8 cellular contexts compared by ENCODE assay signal in the genomic region with DNA sequence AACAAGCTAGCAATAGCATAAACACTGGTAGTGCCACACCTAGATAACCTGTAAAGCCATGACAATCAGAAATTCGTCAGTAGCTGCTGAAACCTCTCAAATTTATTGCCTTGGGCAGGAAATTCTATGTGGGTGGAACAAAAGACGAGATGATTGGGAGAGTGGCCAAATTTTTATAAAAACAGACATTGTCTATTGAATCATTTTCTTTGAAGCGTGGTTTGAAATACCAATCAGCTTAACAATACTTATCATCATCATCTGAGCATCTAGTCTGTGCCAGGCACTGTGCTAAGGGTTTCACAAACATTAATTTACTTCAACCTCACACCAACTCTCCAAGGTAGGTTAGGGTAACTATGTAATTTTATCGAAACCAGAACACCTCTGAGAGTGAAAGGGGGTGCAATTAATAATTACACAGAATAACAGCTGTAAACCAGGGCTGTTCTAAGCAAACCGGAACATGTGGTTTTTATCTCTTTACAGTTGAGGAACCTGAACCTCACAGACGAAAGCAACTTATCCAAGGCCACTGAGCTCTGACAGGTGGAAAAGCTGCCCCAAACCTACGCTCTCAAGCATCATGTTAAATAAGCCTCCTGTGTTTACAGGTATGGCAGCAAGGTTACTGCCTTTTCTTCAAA. TPM values are rescaled to one million over a fixed set of nuclear protein-coding genes. Genes with fewer than 3 reads are reported as not detected.
DNase-seq lines count a peak whose midpoint lies in the region; ATAC-seq and TF ChIP-seq lines count a peak whose summit lies in the region.

No MANE protein-coding gene starts in this region.

- no peak for TF ChIP-seq CTCF in WTC11 (IDR thresholded peaks at IDR 0.05)

- CTCF ChIA-PET in activated CD4-positive, alpha-beta T cell treated with anti-CD3 and anti-CD28 coated beads for 36 hours (lab: Charles Lee): interaction anchor here (0.6 to 1.4 kb wide), 10 partner anchors 14 to 65 kb away, joined by 3 to 9 read pairs (median 4); no protein-coding TSS in a partner anchor
- CTCF ChIA-PET in WTC11 (lab: Charles Lee): interaction anchor here (0.7 to 1.2 kb wide), 3 partner anchors 53 to 68 kb away, joined by 3 to 7 read pairs (median 5); no protein-coding TSS in a partner anchor

- no peaks in the 10 kb centered on the region for H3K27me3 Mint-ChIP-seq in activated CD4-positive, alpha-beta T cell treated with anti-CD3 and anti-CD28 coated beads for 36 hours
- H3K27me3 Mint-ChIP-seq in stimulated activated naive CD8-positive, alpha-beta T cell treated with anti-CD3 and anti-CD28 coated beads, Interleukin-15, amount 100 ng/mL, for 72 hours: no peaks in the 10 kb centered on the region
- no peaks in the 10 kb centered on the region for H3K27me3 Mint-ChIP-seq in WTC11 (ENCODE audit: low read depth)

- ATAC-seq in activated CD4-positive, alpha-beta T cell treated with anti-CD3 and anti-CD28 coated beads for 36 hours: peak; percentile 52
- ATAC-seq in HG02623 (IDR thresholded peaks at IDR 0.05; ENCODE audit: unreplicated experiment): peak; percentile 86
- ATAC-seq in stimulated activated naive CD8-positive, alpha-beta T cell treated with anti-CD3 and anti-CD28 coated beads, Interleukin-15, amount 100 ng/mL, for 72 hours: peak; percentile 86
- no peak for ATAC-seq in WTC11

- H3K4me1 Mint-ChIP-seq in activated CD4-positive, alpha-beta T cell treated with anti-CD3 and anti-CD28 coated beads for 36 hours: peaks cover 23% of the 10 kb centered on the region
- H3K4me1 Mint-ChIP-seq in stimulated activated naive CD8-positive, alpha-beta T cell treated with anti-CD3 and anti-CD28 coated beads, Interleukin-15, amount 100 ng/mL, for 72 hours: peaks cover 20% of the 10 kb centered on the region
- no peaks in the 10 kb centered on the region for H3K4me1 Mint-ChIP-seq in WTC11

- POLR2A ChIA-PET in activated CD4-positive, alpha-beta T cell treated with anti-CD3 and anti-CD28 coated beads for 36 hours (lab: Charles Lee): interaction anchor here (0.7 to 1.3 kb wide), 2 partner anchors 9 to 20 kb away, joined by 3 to 5 read pairs; no protein-coding TSS in a partner anchor
- POLR2A ChIA-PET in WTC11 (lab: Charles Lee): interaction anchor here (0.7 kb wide), 1 partner anchor 105 kb away, joined by 3 read pairs; no protein-coding TSS in a partner anchor

- H3K36me3 Mint-ChIP-seq in activated CD4-positive, alpha-beta T cell treated with anti-CD3 and anti-CD28 coated beads for 36 hours (ENCODE audit: low read depth): no peaks in the 10 kb centered on the region
- no peaks in the 10 kb centered on the region for H3K36me3 Mint-ChIP-seq in WTC11

- no peaks in the 10 kb centered on the region for H3K9me3 Mint-ChIP-seq in activated CD4-positive, alpha-beta T cell treated with anti-CD3 and anti-CD28 coated beads for 36 hours (ENCODE audit: low read depth)
- no peaks in the 10 kb centered on the region for H3K9me3 Mint-ChIP-seq in stimulated activated naive CD8-positive, alpha-beta T cell treated with anti-CD3 and anti-CD28 coated beads, Interleukin-15, amount 100 ng/mL, for 72 hours
- no peaks in the 10 kb centered on the region for H3K9me3 Mint-ChIP-seq in WTC11

- H3K27ac Mint-ChIP-seq in activated CD4-positive, alpha-beta T cell treated with anti-CD3 and anti-CD28 coated beads for 36 hours: peak overlapping the region; percentile 31
- H3K27ac Mint-ChIP-seq in stimulated activated naive CD8-positive, alpha-beta T cell treated with anti-CD3 and anti-CD28 coated beads, Interleukin-15, amount 100 ng/mL, for 72 hours: peak overlapping the region; percentile 70 to 81
- H3K27ac Mint-ChIP-seq in WTC11: no peak overlapping the region

- H3K4me3 Mint-ChIP-seq in activated CD4-positive, alpha-beta T cell treated with anti-CD3 and anti-CD28 coated beads for 36 hours: peak overlapping the region; percentile 24
- H3K4me3 Mint-ChIP-seq in stimulated activated naive CD8-positive, alpha-beta T cell treated with anti-CD3 and anti-CD28 coated beads, Interleukin-15, amount 100 ng/mL, for 72 hours: peak overlapping the region; percentile 30 to 64
- no peak overlapping the region for H3K4me3 Mint-ChIP-seq in WTC11

- DNase-seq in activated CD4-positive, alpha-beta T cell treated with anti-CD3 and anti-CD28 coated beads for 36 hours: peak; percentile 15
- no peak for DNase-seq in activated CD4-positive, alpha-beta T cell treated with anti-CD3 and anti-CD28 coated beads for 1 hour
- DNase-seq in NCI-H2196 (lab: John Stamatoyannopoulos, UW; ENCODE audit: unreplicated experiment) (peak; percentile 68), dermis microvascular lymphatic vessel endothelial cell (ENCODE audit: low read depth in 2 of 2) (peak; percentile 87 to 89), SKM-1 (lab: John Stamatoyannopoulos, UW; ENCODE audit: unreplicated experiment) (no peak), WTC11 (ENCODE audit: low spot score) (no peak)
- DNase-seq in stimulated activated naive CD8-positive, alpha-beta T cell treated with anti-CD3 and anti-CD28 coated beads, Interleukin-15, amount 100 ng/mL, for 72 hours: peak; percentile 24 to 40

- intact Hi-C loops in activated CD4-positive, alpha-beta T cell treated with anti-CD3 and anti-CD28 coated beads for 36 hours (cut with DNase I, micrococcal nuclease): loop anchor here in 1 of 2 experiments (1.0 kb wide), 1 partner anchor 52 kb away; the partner anchor contains the start of gene HEBP2

TF ChIP-seq in WTC11, 78 proteins besides CTCF, POLR2A, EP300 and RAD21:
- no peak for TF ChIP-seq AR (CRISPR knock-in tag; IDR thresholded peaks at IDR 0.05)
- no peak for TF ChIP-seq HMGXB4 (CRISPR knock-in tag; IDR thresholded peaks at IDR 0.05)
- no peak for TF ChIP-seq ZNF232 (CRISPR knock-in tag; IDR thresholded peaks at IDR 0.05)

RNA-seq across cellular contexts. Expression of gene NHSL1, which starts 43.4 kb away (rescaled TPM):
- total RNA-seq in activated CD4-positive, alpha-beta T cell treated with anti-CD3 and anti-CD28 coated beads for 36 hours: under 1 TPM; 0.53 to 0.70 TPM
- total RNA-seq in dermis microvascular lymphatic vessel endothelial cell: 25.2 and 48.5 TPM in 2 replicates
- total RNA-seq in WTC11 (2021): 22.9 to 31.1 TPM (median 23.1 TPM) in 3 replicates

RNA-seq across cellular contexts. Expression of gene HEBP2, which starts 51.8 kb away (rescaled TPM):
- 1 to 10 TPM; 4.0 to 4.7 TPM for total RNA-seq in activated CD4-positive, alpha-beta T cell treated with anti-CD3 and anti-CD28 coated beads for 36 hours
- 10.5 and 11.4 TPM in 2 replicates for total RNA-seq in dermis microvascular lymphatic vessel endothelial cell
- total RNA-seq in WTC11 (2021): 31.9 to 40.9 TPM (median 36.1 TPM) in 3 replicates

Comparison
In these comparisons a context has a peak if more than half of its experiments do, and no peak if none do; other contexts are left out.
1. DNase-seq: peak in activated CD4-positive, alpha-beta T cell treated with anti-CD3 and anti-CD28 coated beads for 36 hours (single experiment), NCI-H2196 (single experiment), dermis microvascular lymphatic vessel endothelial cell (2 of 2) and stimulated activated naive CD8-positive, alpha-beta T cell treated with anti-CD3 and anti-CD28 coated beads, Interleukin-15, amount 100 ng/mL, for 72 hours (2 of 2); none in activated CD4-positive, alpha-beta T cell treated with anti-CD3 and anti-CD28 coated beads for 1 hour (single experiment), SKM-1 (single experiment) and WTC11 (single experiment).
2. RNA of gene NHSL1, which starts 43.4 kb away (total RNA-seq): 22.9 to 31.1 TPM in WTC11 and 25.2 to 48.5 TPM in dermis microvascular lymphatic vessel endothelial cell; 0.53 to 0.70 TPM in activated CD4-positive, alpha-beta T cell treated with anti-CD3 and anti-CD28 coated beads for 36 hours; every median in the first group is over 10 times any median in the second.